In the genomic region with DNA sequence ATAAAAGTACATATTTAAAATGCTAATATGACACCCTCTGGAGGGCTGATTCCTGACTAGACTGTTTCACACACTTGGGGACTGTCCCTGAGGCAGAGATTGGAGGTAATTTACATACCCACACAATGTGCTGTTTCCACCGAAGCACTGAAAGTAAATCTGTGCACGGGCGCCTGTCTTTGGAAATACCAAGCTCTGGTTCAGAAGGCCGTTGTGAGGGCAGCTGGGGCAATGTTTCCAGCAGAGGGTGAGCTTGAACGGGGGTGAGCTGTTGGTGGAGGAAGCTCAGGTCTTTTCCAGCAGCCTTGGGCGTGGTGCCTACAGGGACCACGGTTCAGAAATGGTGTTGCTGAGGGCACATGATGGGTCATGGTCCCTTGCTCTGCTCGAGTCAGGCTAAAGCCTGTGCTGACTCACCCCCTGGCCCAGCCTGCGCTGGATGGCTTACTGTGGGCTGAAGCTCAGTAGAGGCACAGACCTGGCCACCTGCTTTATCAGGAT, we compare ENCODE assay signal across 8 cellular contexts.
DNase-seq lines count a peak whose midpoint lies in the region; ATAC-seq and TF ChIP-seq lines count a peak whose summit lies in the region.

No MANE protein-coding gene starts in this region.

- no peaks in the 10 kb centered on the region for H3K79me2 ChIP-seq in DOHH2 (ENCODE audit: control insufficient read depth, low read length)

- no peaks in the 10 kb centered on the region for H3F3A ChIP-seq in DOHH2 (ENCODE audit: control insufficient read depth, insufficient read depth)

- POLR2A ChIA-PET in RWPE1 (lab: Yijun Ruan, JAX; ENCODE audit: low non-redundant PET) = no interaction called here

- peak; percentile 55 for ATAC-seq in GM21619 (IDR thresholded peaks at IDR 0.05; ENCODE audit: unreplicated experiment)

- H3K9me3 ChIP-seq in DOHH2 (ENCODE audit: control insufficient read depth, insufficient read depth, low read length) = no peaks in the 10 kb centered on the region

- no peaks in the 10 kb centered on the region for H4K20me1 ChIP-seq in DOHH2 (ENCODE audit: control insufficient read depth, insufficient read depth, low read depth, low read length)

- no peaks in the 10 kb centered on the region for H3K27me3 ChIP-seq in DOHH2 (ENCODE audit: control insufficient read depth, low read length)

- no peak for TF ChIP-seq CTCF in DOHH2 (IDR thresholded peaks at IDR 0.05; ENCODE audit: low read depth, low read length, poor library complexity, severe bottlenecking)
- no peak for TF ChIP-seq CTCF in RWPE1 (conservative IDR thresholded peaks at IDR 0.05; ENCODE audit: low read depth)

- H3K36me3 ChIP-seq in DOHH2 (ENCODE audit: control insufficient read depth, low read length) = no peaks in the 10 kb centered on the region

- no peak overlapping the region for H3K27ac ChIP-seq in DOHH2 (ENCODE audit: low read depth, low read length)
- peak overlapping the region; percentile 70; the same call in 1 of the 2 replicates for H3K27ac ChIP-seq in RWPE1

- no peaks in the 10 kb centered on the region for H3K9me2 ChIP-seq in DOHH2 (replicated peaks; ENCODE audit: control insufficient read depth, low read length)

- H3K4me2 ChIP-seq in DOHH2 (ENCODE audit: low read length) = peak overlapping the region; percentile 28

- no peak for DNase-seq in RWPE1 (ENCODE audit: low spot score)
- peak; percentile 16 for DNase-seq in fibroblast of peridontal ligament (ENCODE audit: extremely low read depth)
- no peak for DNase-seq in GDM1 (lab: John Stamatoyannopoulos, UW)
- no peak for DNase-seq in AML-193 (lab: John Stamatoyannopoulos, UW)
- DNase-seq in Ammon's horn (ENCODE audit: low spot score) = no peak
- DNase-seq in NCI-H524 treated with DMSO at 0.1 percent for 48 hours (lab: John Stamatoyannopoulos, UW) = no peak

- H3K4me1 ChIP-seq in DOHH2 (ENCODE audit: control insufficient read depth, low read length) = peaks cover 30% of the 10 kb centered on the region

- CTCF ChIA-PET in RWPE1 (lab: Yijun Ruan, JAX) = interaction anchor here (0.9 kb wide), 1 partner anchor 132 kb away, joined by 3 read pairs; no protein-coding TSS in a partner anchor

- peak overlapping the region; percentile 3; the same call in 1 of the 2 replicates for H3K4me3 ChIP-seq in DOHH2 (ENCODE audit: low read length)
